2 cellular contexts compared by ENCODE assay signal in the genomic region with DNA sequence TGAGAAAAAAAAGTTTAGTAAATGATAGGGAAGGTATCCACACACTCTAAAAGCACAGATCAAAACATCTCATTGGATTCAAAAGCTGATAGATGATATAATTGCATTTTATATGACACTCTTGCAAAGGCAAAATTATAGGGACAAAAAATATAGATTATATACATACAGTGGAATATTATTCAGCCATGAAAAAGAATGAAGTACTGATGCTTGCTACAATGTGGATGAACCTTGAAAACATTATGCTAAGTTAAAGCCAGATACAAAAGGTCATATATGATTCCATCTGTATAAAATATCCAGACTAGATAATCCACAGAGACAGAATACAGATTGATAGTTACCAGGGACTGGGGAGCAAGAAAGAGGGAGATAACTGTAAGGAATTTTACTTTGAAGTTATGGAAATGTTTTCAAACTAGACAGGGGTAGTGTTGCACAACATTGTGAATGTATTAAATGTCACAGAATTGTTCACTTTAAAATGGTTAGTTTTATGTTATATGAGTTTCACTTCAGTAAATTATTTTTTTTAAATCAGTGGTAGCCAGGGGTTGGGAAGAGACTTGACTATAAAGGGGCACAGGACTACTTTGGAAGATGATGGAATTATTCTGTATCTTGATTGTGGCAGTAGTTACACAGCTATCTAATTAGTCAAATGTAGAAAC.
TF ChIP-seq lines count a peak whose summit lies in the region.

No MANE protein-coding gene starts in this region.

TF ChIP-seq in IMR-90, 13 proteins besides CTCF, POLR2A, EP300 and RAD21:
- peak; percentile 64 for TF ChIP-seq CEBPB (IDR thresholded peaks at IDR 0.05; ENCODE audit: low read depth, low read length)
- TF ChIP-seq, protein P1, sequence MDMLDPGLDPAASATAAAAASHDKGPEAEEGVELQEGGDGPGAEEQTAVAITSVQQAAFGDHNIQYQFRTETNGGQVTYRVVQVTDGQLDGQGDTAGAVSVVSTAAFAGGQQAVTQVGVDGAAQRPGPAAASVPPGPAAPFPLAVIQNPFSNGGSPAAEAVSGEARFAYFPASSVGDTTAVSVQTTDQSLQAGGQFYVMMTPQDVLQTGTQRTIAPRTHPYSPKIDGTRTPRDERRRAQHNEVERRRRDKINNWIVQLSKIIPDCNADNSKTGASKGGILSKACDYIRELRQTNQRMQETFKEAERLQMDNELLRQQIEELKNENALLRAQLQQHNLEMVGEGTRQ (IDR thresholded peaks at IDR 0.05; ENCODE audit: low read depth, low read length), result no peak

TF ChIP-seq in H1, 55 proteins besides CTCF, POLR2A, EP300 and RAD21:
- TF ChIP-seq KDM1A (IDR thresholded peaks at IDR 0.05; ENCODE audit: borderline replicate concordance, low read length), result 0 out of 2 replicates have a peak, but pooled peaks have one; percentile 29
- no peak for TF ChIP-seq POLR2AphosphoS5 (IDR thresholded peaks at IDR 0.05; ENCODE audit: low read depth, low read length)
